ENCODE assay signal across 12 cellular contexts in the genomic region with DNA sequence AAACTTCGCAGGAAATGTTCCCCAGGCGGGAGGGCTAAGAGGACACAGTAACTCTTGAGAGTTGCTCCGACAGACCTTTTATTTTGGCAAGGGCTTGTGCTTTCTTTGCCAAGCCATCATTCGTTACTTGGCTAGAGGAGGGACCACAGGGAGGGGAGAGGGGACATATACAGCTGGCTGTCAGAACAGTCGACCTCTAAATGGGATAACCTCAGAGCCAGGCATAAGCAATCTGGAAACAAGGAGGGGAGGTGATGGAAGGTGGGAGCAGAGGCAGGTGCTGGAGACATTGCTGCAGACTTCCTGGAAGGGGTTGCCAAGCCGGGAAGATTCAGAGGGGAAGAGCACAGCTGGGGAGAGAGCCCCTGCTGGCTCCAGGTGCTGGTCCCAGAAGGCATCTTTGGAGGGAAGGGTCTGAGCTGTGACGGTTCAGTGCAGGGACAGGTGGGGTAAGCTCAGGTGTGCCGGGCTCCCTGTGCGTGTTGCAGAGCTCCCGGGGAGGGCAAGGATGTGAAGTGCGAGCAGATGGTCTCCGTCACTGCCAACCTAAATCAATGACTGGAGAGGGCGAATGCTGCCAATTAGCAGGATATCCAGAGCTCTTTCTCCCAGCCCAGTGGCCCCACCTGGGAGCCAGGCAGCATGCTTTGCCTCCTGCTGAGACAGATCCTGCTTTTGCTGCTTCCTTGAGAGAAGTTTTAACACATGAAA. TPM values are rescaled to one million over a fixed set of nuclear protein-coding genes. Genes with fewer than 3 reads are reported as not detected.
A peak's percentile ranks its signal among the peaks of the same experiment; 100 is the strongest.
DNase-seq lines count a peak whose midpoint lies in the region; ATAC-seq and TF ChIP-seq lines count a peak whose summit lies in the region.
"Had no signal": no experiment of that assay in that cellular context is flagged by ENCODE, and none has a peak within 500 bp of the region (broad histone marks: within the 10 kb centered on the region; RNA-seq: fewer than 3 reads in every experiment).

No MANE protein-coding gene starts in this region.

- TF ChIP-seq CTCF in WERI-Rb-1 (IDR thresholded peaks at IDR 0.05; ENCODE audit: low read depth, low read length) (no peak), Peyer's patch (IDR thresholded peaks at IDR 0.05) (no peak)

- TF ChIP-seq POLR2A in Peyer's patch (IDR thresholded peaks at IDR 0.05): no peak

- no peaks in the 10 kb centered on the region for H3K9me3 ChIP-seq in effector memory CD4-positive, alpha-beta T cell (ENCODE audit: control insufficient read depth, low read length)
- H3K9me3 ChIP-seq in WERI-Rb-1 (ENCODE audit: severe bottlenecking): no peaks in the 10 kb centered on the region
- H3K9me3 ChIP-seq in Peyer's patch: no peaks in the 10 kb centered on the region

- no peak overlapping the region for H3K27ac ChIP-seq in effector memory CD4-positive, alpha-beta T cell (ENCODE audit: insufficient read depth, low read length, poor library complexity, severe bottlenecking)
- H3K27ac ChIP-seq in WERI-Rb-1 (no peak overlapping the region), Peyer's patch (no peak overlapping the region)

- DNase-seq in COLO668 (lab: John Stamatoyannopoulos, UW; ENCODE audit: unreplicated experiment): peak; percentile 94
- peak; percentile 97 for DNase-seq in NCI-H1105 (lab: John Stamatoyannopoulos, UW)
- DNase-seq in NCI-H446 (lab: John Stamatoyannopoulos, UW): peak; percentile 77 to 90
- DNase-seq in left cardiac atrium: no peak
- no peak for DNase-seq in effector memory CD4-positive, alpha-beta T cell
- DNase-seq in WERI-Rb-1: no peak
- no peak for DNase-seq in ecto neural progenitor cell (ENCODE audit: low spot score)
- no peak for DNase-seq in Peyer's patch
- DNase-seq: activated CD8-positive, alpha-beta memory T cell treated with anti-CD3 and anti-CD28 coated beads, Interleukin-2, amount 10 ng/mL, durations not matched to agents 7 days and 5 days; GOT3; MV-4-11; stimulated activated naive CD8-positive, alpha-beta T cell treated with anti-CD3 and anti-CD28 coated beads, Interleukin-15, Interleukin-2, amounts not matched to agents 100 U/mL and 50 U/mL, for 24 hours had no signal

- H3K4me1 ChIP-seq in effector memory CD4-positive, alpha-beta T cell (ENCODE audit: control insufficient read depth, insufficient read depth, low read length, poor library complexity, severe bottlenecking): peaks cover 23% of the 10 kb centered on the region
- H3K4me1 ChIP-seq in Peyer's patch: peaks cover 0 to 15% (median 8%) of the 10 kb centered on the region in 4 donors

- peak; percentile 77 to 79 for ATAC-seq in left cardiac atrium
- ATAC-seq: activated CD8-positive, alpha-beta memory T cell treated with anti-CD3 and anti-CD28 coated beads, Interleukin-2, amount 10 ng/mL, durations not matched to agents 7 days and 5 days; stimulated activated naive CD8-positive, alpha-beta T cell treated with anti-CD3 and anti-CD28 coated beads, Interleukin-15, Interleukin-2, amounts not matched to agents 100 U/mL and 50 U/mL, for 24 hours had no signal

- H3K4me3 ChIP-seq in effector memory CD4-positive, alpha-beta T cell (ENCODE audit: insufficient read depth, low read depth, low read length, poor library complexity, severe bottlenecking): no peak overlapping the region
- no peak overlapping the region for H3K4me3 ChIP-seq in WERI-Rb-1 (ENCODE audit: low read depth, low read length)
- H3K4me3 ChIP-seq in Peyer's patch: no peak overlapping the region

- H3K27me3 ChIP-seq in effector memory CD4-positive, alpha-beta T cell (replicated peaks; ENCODE audit: control insufficient read depth, insufficient read depth, low read length, poor library complexity, severe bottlenecking): no peaks in the 10 kb centered on the region
- H3K27me3 ChIP-seq in WERI-Rb-1 (ENCODE audit: insufficient read depth, low read depth, severe bottlenecking): no peaks in the 10 kb centered on the region
- no peaks in the 10 kb centered on the region for H3K27me3 ChIP-seq in Peyer's patch

- intact Hi-C loops in left cardiac atrium (cut with DNase I): loop anchor here in 1 of 2 donors (5.0 kb wide), 1 partner anchor 40 kb away; no protein-coding TSS in a partner anchor

- H3K36me3 ChIP-seq in effector memory CD4-positive, alpha-beta T cell (ENCODE audit: control insufficient read depth, insufficient read depth, low read length): no peaks in the 10 kb centered on the region
- H3K36me3 ChIP-seq in WERI-Rb-1: no peaks in the 10 kb centered on the region
- no peaks in the 10 kb centered on the region for H3K36me3 ChIP-seq in Peyer's patch

RNA-seq across cellular contexts. Expression of gene CHST11, which starts 50.1 kb away (rescaled TPM):
- 10 to 100 TPM; 12.9 to 17.7 TPM for total RNA-seq in left cardiac atrium
- 100 to 1,000 TPM in 1 of 4 donors, 10 to 100 TPM in 2, 1 to 10 TPM in 1; 9.9 to 119 (median 15.6) TPM for total RNA-seq in Peyer's patch

Comparison
In these comparisons a context has a peak if more than half of its experiments do, and no peak if none do; other contexts are left out.
1. DNase-seq: peak in COLO668 (single experiment), NCI-H1105 (single experiment) and NCI-H446 (2 of 2); none in left cardiac atrium (single experiment), effector memory CD4-positive, alpha-beta T cell (0 of 3), WERI-Rb-1 (single experiment), ecto neural progenitor cell (single experiment) and Peyer's patch (0 of 3).